In the genomic region with DNA sequence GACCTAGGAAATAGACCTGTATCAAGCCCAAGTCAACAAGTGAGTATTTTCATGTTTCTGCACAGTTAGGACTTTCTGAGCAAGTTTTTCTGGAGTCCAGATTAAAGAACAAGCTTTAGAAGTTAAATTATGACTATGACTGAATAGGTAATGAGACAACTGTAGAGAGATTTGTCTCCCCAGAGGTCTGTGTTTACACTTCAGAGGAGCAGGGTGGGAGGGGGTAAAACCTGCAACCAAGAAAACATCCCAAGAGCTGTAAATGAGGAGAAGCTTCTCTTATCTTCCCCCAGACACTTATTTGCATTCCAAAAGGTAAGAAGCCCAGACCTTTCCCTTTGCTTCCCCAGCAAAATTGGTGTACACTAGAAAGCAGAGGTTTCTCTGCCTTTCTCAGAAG, we compare ENCODE assay signal across 1 cellular context.
TF ChIP-seq lines count a peak whose summit lies in the region.

No MANE protein-coding gene starts in this region.

TF ChIP-seq in WTC11, 78 proteins besides CTCF, POLR2A, EP300 and RAD21 (continued from another document):
- TF ChIP-seq TEAD4 (CRISPR knock-in tag; IDR thresholded peaks at IDR 0.05) (no peak), GTF2I (CRISPR knock-in tag; conservative IDR thresholded peaks at IDR 0.05) (no peak), JAZF1 (CRISPR knock-in tag; IDR thresholded peaks at IDR 0.05) (no peak), OVOL2 (CRISPR knock-in tag; IDR thresholded peaks at IDR 0.05; ENCODE audit: borderline replicate concordance) (no peak)
- TF ChIP-seq, protein P1, sequence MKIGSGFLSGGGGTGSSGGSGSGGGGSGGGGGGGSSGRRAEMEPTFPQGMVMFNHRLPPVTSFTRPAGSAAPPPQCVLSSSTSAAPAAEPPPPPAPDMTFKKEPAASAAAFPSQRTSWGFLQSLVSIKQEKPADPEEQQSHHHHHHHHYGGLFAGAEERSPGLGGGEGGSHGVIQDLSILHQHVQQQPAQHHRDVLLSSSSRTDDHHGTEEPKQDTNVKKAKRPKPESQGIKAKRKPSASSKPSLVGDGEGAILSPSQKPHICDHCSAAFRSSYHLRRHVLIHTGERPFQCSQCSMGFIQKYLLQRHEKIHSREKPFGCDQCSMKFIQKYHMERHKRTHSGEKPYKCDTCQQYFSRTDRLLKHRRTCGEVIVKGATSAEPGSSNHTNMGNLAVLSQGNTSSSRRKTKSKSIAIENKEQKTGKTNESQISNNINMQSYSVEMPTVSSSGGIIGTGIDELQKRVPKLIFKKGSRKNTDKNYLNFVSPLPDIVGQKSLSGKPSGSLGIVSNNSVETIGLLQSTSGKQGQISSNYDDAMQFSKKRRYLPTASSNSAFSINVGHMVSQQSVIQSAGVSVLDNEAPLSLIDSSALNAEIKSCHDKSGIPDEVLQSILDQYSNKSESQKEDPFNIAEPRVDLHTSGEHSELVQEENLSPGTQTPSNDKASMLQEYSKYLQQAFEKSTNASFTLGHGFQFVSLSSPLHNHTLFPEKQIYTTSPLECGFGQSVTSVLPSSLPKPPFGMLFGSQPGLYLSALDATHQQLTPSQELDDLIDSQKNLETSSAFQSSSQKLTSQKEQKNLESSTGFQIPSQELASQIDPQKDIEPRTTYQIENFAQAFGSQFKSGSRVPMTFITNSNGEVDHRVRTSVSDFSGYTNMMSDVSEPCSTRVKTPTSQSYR (CRISPR knock-in tag; IDR thresholded peaks at IDR 0.05): no peak
- TF ChIP-seq, protein P2, sequence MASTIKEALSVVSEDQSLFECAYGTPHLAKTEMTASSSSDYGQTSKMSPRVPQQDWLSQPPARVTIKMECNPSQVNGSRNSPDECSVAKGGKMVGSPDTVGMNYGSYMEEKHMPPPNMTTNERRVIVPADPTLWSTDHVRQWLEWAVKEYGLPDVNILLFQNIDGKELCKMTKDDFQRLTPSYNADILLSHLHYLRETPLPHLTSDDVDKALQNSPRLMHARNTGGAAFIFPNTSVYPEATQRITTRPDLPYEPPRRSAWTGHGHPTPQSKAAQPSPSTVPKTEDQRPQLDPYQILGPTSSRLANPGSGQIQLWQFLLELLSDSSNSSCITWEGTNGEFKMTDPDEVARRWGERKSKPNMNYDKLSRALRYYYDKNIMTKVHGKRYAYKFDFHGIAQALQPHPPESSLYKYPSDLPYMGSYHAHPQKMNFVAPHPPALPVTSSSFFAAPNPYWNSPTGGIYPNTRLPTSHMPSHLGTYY (CRISPR knock-in tag; IDR thresholded peaks at IDR 0.05): no peak
TF ChIP-seq in WTC11: peak in this region for 0.
